20 cellular contexts compared by ENCODE assay signal in genomic region chr20:33404281-33404680, GRCh38.
"Had no signal": no experiment of that assay in that cellular context is flagged by ENCODE, and none has a peak within 500 bp of the region (broad histone marks: within the 10 kb centered on the region; RNA-seq: fewer than 3 reads in every experiment).

No MANE protein-coding gene starts in this region.

- H3K27ac ChIP-seq: adrenal gland, gastrocnemius medialis, heart left ventricle, lower lobe of right lung, right atrium auricular region, SJSA1, skin epidermis, suprapubic skin, upper lobe of left lung had no signal

- DNase-seq: activated CD4-positive, alpha-beta T cell treated with anti-CD3 and anti-CD28 coated beads, Interleukin-2, amount 50 U/mL, for 48 hours; activated naive CD4-positive, alpha-beta T cell treated with anti-CD3 and anti-CD28 coated beads, Interleukin-2, amount 50 U/mL, for 16 hours; adrenal gland; central memory CD4-positive, alpha-beta T cell; cortex of kidney; effector CD4-positive, alpha-beta T cell; gastrocnemius medialis; heart left ventricle; left colon; lower lobe of right lung; midbrain; nucleus accumbens; stimulated activated CD4-positive, alpha-beta T cell treated with anti-CD3 and anti-CD28 coated beads, Interleukin-15, amount 100 ng/mL, for 24 hours; stimulated activated CD4-positive, alpha-beta T cell treated with anti-CD3 and anti-CD28 coated beads, Interleukin-4, amount 100 ng/mL, for 1 hour; stimulated activated naive CD8-positive, alpha-beta T cell treated with anti-CD3 and anti-CD28 coated beads, Interleukin-15, Interleukin-2, amounts not matched to agents 100 U/mL and 50 U/mL, for 24 hours; upper lobe of left lung had no signal

- H3K4me3 ChIP-seq: adrenal gland, gastrocnemius medialis, heart left ventricle, lower lobe of right lung, right atrium auricular region, SJSA1, skin epidermis, suprapubic skin, upper lobe of left lung had no signal

- H3K9me3 ChIP-seq: adrenal gland, gastrocnemius medialis, lower lobe of right lung, right atrium auricular region, suprapubic skin, upper lobe of left lung had no signal

- H3K27me3 ChIP-seq: adrenal gland, gastrocnemius medialis, heart left ventricle, right atrium auricular region, SJSA1, suprapubic skin, upper lobe of left lung had no signal

- ATAC-seq: gastrocnemius medialis; heart left ventricle; left colon; lower lobe of right lung; stimulated activated naive CD8-positive, alpha-beta T cell treated with anti-CD3 and anti-CD28 coated beads, Interleukin-15, Interleukin-2, amounts not matched to agents 100 U/mL and 50 U/mL, for 24 hours had no signal
